10 cellular contexts compared by ENCODE assay signal in genomic region chr14:77140343-77140936, GRCh38. TPM values are rescaled to one million over a fixed set of nuclear protein-coding genes. Genes with fewer than 3 reads are reported as not detected.
DNase-seq lines count a peak whose midpoint lies in the region; ATAC-seq and TF ChIP-seq lines count a peak whose summit lies in the region.
"Had no signal": no experiment of that assay in that cellular context is flagged by ENCODE, and none has a peak within 500 bp of the region (broad histone marks: within the 10 kb centered on the region; RNA-seq: fewer than 3 reads in every experiment).

No MANE protein-coding gene starts in this region.

- H3K4me3 Mint-ChIP-seq in neural crest cell = peak overlapping the region; percentile 85
- H3K4me3 Mint-ChIP-seq in activated T-helper 2 cell treated with anti-CD3 and anti-CD28 coated beads, Interferon-gamma antibody, Interleukin-2, Interleukin-4, amounts not matched to agents 10 μg/mL and 5 μg/mL and 100 μg/mL, durations not matched to agents 14 hours and 24 hours and 36 hours (ENCODE audit: low read depth) = no peak overlapping the region

- intact Hi-C loops in activated T-helper 2 cell treated with anti-CD3 and anti-CD28 coated beads, Interferon-gamma antibody, Interleukin-2, Interleukin-4, amounts not matched to agents 10 μg/mL and 5 μg/mL and 100 μg/mL, durations not matched to agents 14 hours and 24 hours and 36 hours (cut with micrococcal nuclease) = loop anchor here (10.0 kb wide), 1 partner anchor 766 kb away; the partner anchor contains the start of gene ESRRB

- TF ChIP-seq CTCF in astrocyte of the cerebellum (IDR thresholded peaks at IDR 0.05; ENCODE audit: low read depth, low read length, missing control alignments) (no peak), neural crest cell (conservative IDR thresholded peaks at IDR 0.05) (no peak)

- H3K36me3 Mint-ChIP-seq in neural crest cell (ENCODE audit: low read depth) = no peaks in the 10 kb centered on the region
- no peaks in the 10 kb centered on the region for H3K36me3 Mint-ChIP-seq in activated T-helper 2 cell treated with anti-CD3 and anti-CD28 coated beads, Interferon-gamma antibody, Interleukin-2, Interleukin-4, amounts not matched to agents 10 μg/mL and 5 μg/mL and 100 μg/mL, durations not matched to agents 14 hours and 24 hours and 36 hours (ENCODE audit: low read depth)
- H3K36me3 Mint-ChIP-seq: immature natural killer cell had no signal

- no peak for ATAC-seq in GM19328 (IDR thresholded peaks at IDR 0.05; ENCODE audit: unreplicated experiment)

- POLR2A ChIA-PET in HEK293T (lab: Yijun Ruan, JAX) = interaction anchor here (1.1 to 1.5 kb wide), 3 partner anchors 17 to 180 kb away, joined by 3 to 5 read pairs (median 3); partner anchors contain the start of genes GSTZ1 and POMT2

- DNase-seq in COLO668 (lab: John Stamatoyannopoulos, UW; ENCODE audit: unreplicated experiment) = peak; percentile 49
- peak; percentile 36 for DNase-seq in HEK293T (ENCODE audit: extremely low spot score)
- DNase-seq in astrocyte of the cerebellum (ENCODE audit: low read depth) = no peak
- peak; percentile 9 for DNase-seq in neural crest cell (ENCODE audit: low read depth, low spot score)
- DNase-seq in islet precursor cell = no peak
- DNase-seq in middle frontal gyrus (ENCODE audit: extremely low spot score, low spot score) = no peak
- DNase-seq in activated T-helper 2 cell treated with anti-CD3 and anti-CD28 coated beads, Interferon-gamma antibody, Interleukin-2, Interleukin-4, amounts not matched to agents 10 μg/mL and 5 μg/mL and 100 μg/mL, durations not matched to agents 14 hours and 24 hours and 36 hours (ENCODE audit: low spot score) = no peak
- DNase-seq: immature natural killer cell had no signal

- H3K4me3 ChIP-seq in astrocyte of the cerebellum (ENCODE audit: low read depth, low read length) = peak overlapping the region; percentile 31

- no peak overlapping the region for H3K27ac Mint-ChIP-seq in neural crest cell (ENCODE audit: unreplicated experiment)
- no peak overlapping the region for H3K27ac Mint-ChIP-seq in activated T-helper 2 cell treated with anti-CD3 and anti-CD28 coated beads, Interferon-gamma antibody, Interleukin-2, Interleukin-4, amounts not matched to agents 10 μg/mL and 5 μg/mL and 100 μg/mL, durations not matched to agents 14 hours and 24 hours and 36 hours
- H3K27ac Mint-ChIP-seq: immature natural killer cell had no signal

- peaks cover 33% of the 10 kb centered on the region for H3K4me1 Mint-ChIP-seq in neural crest cell
- peaks cover 12% of the 10 kb centered on the region for H3K4me1 Mint-ChIP-seq in activated T-helper 2 cell treated with anti-CD3 and anti-CD28 coated beads, Interferon-gamma antibody, Interleukin-2, Interleukin-4, amounts not matched to agents 10 μg/mL and 5 μg/mL and 100 μg/mL, durations not matched to agents 14 hours and 24 hours and 36 hours (ENCODE audit: low read depth)

- H3K9me3 Mint-ChIP-seq in neural crest cell = no peaks in the 10 kb centered on the region
- no peaks in the 10 kb centered on the region for H3K9me3 Mint-ChIP-seq in activated T-helper 2 cell treated with anti-CD3 and anti-CD28 coated beads, Interferon-gamma antibody, Interleukin-2, Interleukin-4, amounts not matched to agents 10 μg/mL and 5 μg/mL and 100 μg/mL, durations not matched to agents 14 hours and 24 hours and 36 hours
- H3K9me3 Mint-ChIP-seq: immature natural killer cell had no signal

- peaks cover 68% of the 10 kb centered on the region for H3K27me3 Mint-ChIP-seq in neural crest cell (ENCODE audit: low read depth)
- H3K27me3 Mint-ChIP-seq in activated T-helper 2 cell treated with anti-CD3 and anti-CD28 coated beads, Interferon-gamma antibody, Interleukin-2, Interleukin-4, amounts not matched to agents 10 μg/mL and 5 μg/mL and 100 μg/mL, durations not matched to agents 14 hours and 24 hours and 36 hours (ENCODE audit: low read depth) = peaks cover 56% of the 10 kb centered on the region

- in situ Hi-C loops in astrocyte of the cerebellum (cut with HindIII; ENCODE audit: low sequenced_read_pairs) = no loop called here

- CTCF ChIA-PET in HEK293T (lab: Yijun Ruan, JAX) = interaction anchor here (0.8 to 4.7 kb wide), 6 partner anchors 8 to 428 kb away, joined by 3 to 39 read pairs (median 4); no protein-coding TSS in a partner anchor

TF ChIP-seq in HEK293T, 16 proteins besides CTCF, POLR2A, EP300 and RAD21:
- TF ChIP-seq ZNF384 (IDR thresholded peaks at IDR 0.05) = no peak
- TF ChIP-seq L3MBTL2 (conservative IDR thresholded peaks at IDR 0.05) = peak; percentile 66

RNA-seq across cellular contexts. Expression of gene ZDHHC22, which starts 1.2 kb away (rescaled TPM):
- total RNA-seq in neural crest cell = 5.6 and 5.9 TPM in 2 replicates
- not detected in 2 replicates for total RNA-seq in activated T-helper 2 cell treated with anti-CD3 and anti-CD28 coated beads, Interferon-gamma antibody, Interleukin-2, Interleukin-4, amounts not matched to agents 10 μg/mL and 5 μg/mL and 100 μg/mL, durations not matched to agents 14 hours and 24 hours and 36 hours
- total RNA-seq: bronchial epithelial cell had no signal

RNA-seq across cellular contexts. Expression of gene TMEM63C, which starts 41.2 kb away (rescaled TPM):
- 0.59 and 0.91 TPM in 2 replicates for total RNA-seq in neural crest cell
- 0.53 and 1.0 TPM in 2 replicates for total RNA-seq in activated T-helper 2 cell treated with anti-CD3 and anti-CD28 coated beads, Interferon-gamma antibody, Interleukin-2, Interleukin-4, amounts not matched to agents 10 μg/mL and 5 μg/mL and 100 μg/mL, durations not matched to agents 14 hours and 24 hours and 36 hours

RNA-seq across cellular contexts. Expression of gene CIPC, which starts 42.4 kb away (rescaled TPM):
- total RNA-seq in neural crest cell = 28.7 and 29.8 TPM in 2 replicates
- total RNA-seq in activated T-helper 2 cell treated with anti-CD3 and anti-CD28 coated beads, Interferon-gamma antibody, Interleukin-2, Interleukin-4, amounts not matched to agents 10 μg/mL and 5 μg/mL and 100 μg/mL, durations not matched to agents 14 hours and 24 hours and 36 hours = 10.9 and 11.3 TPM in 2 replicates

Comparison
In these comparisons a context has a peak if more than half of its experiments do, and no peak if none do; other contexts are left out.
1. DNase-seq: peak in COLO668 (single experiment), HEK293T (single experiment) and neural crest cell (single experiment); none in astrocyte of the cerebellum (single experiment), islet precursor cell (single experiment), middle frontal gyrus (single experiment) and activated T-helper 2 cell treated with anti-CD3 and anti-CD28 coated beads, Interferon-gamma antibody, Interleukin-2, Interleukin-4, amounts not matched to agents 10 μg/mL and 5 μg/mL and 100 μg/mL, durations not matched to agents 14 hours and 24 hours and 36 hours (single experiment).